34 cellular contexts compared by ENCODE assay signal in the genomic region with DNA sequence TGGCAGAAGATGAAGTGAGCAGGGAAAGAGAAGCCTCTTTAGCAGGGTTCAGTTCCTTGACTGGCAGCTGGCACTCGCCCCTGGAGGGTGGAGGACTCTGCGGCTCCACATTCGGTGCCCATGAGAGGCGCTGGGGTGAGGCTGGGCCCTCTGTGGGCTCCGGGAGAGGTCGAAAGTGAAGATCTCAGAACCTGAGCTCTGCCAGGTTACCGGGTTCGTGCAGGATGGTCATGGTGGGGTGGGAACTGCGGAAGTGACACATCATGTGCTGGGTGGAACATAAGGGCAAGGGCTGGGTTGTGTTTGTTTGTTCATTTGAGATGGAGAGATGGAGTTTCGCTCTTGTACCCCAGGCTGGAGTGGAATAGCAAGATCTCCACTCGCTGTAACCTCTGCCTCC. TPM values are rescaled to one million over a fixed set of nuclear protein-coding genes. Genes with fewer than 3 reads are reported as not detected.
"Had no signal": no experiment of that assay in that cellular context is flagged by ENCODE, and none has a peak within 500 bp of the region (broad histone marks: within the 10 kb centered on the region; RNA-seq: fewer than 3 reads in every experiment).

No MANE protein-coding gene starts in this region.

- H3K36me3 Mint-ChIP-seq: memory B cell, natural killer cell had no signal

- H3K36me3 ChIP-seq: gastroesophageal sphincter, heart left ventricle, prostate gland, right atrium auricular region, stomach, tibial artery, upper lobe of left lung, uterus had no signal

- H2AFZ ChIP-seq: hepatocyte had no signal

- H3K27ac Mint-ChIP-seq: effector memory CD8-positive, alpha-beta T cell; memory B cell; natural killer cell had no signal

- ATAC-seq: effector memory CD8-positive, alpha-beta T cell; esophagus mucosa; gastroesophageal sphincter; heart left ventricle; left lobe of liver; natural killer cell; sciatic nerve had no signal

- DNase-seq: cortex of kidney; effector memory CD8-positive, alpha-beta T cell; foreskin fibroblast; heart left ventricle; kidney; natural killer cell; nucleus accumbens; stimulated activated CD4-positive, alpha-beta T cell treated with anti-CD3 and anti-CD28 coated beads, Interleukin-12 subunit alpha, Interleukin-12 subunit beta, amount 100 ng/mL, for 4 hours; stimulated activated CD4-positive, alpha-beta T cell treated with anti-CD3 and anti-CD28 coated beads, Interleukin-1b, Interleukin-23, amount 100 ng/mL, for 48 hours; stimulated activated CD4-positive, alpha-beta T cell treated with anti-CD3 and anti-CD28 coated beads, Interleukin-4, amount 100 ng/mL, for 1 hour; stimulated activated CD8-positive, alpha-beta memory T cell treated with anti-CD3 and anti-CD28 coated beads, Interleukin-4, amount 100 ng/mL, for 48 hours; stimulated activated naive CD4-positive, alpha-beta T cell treated with Interleukin-2 at 50 U/mL for 16 hours; stomach; testis; tibial artery; uterus had no signal

- H3K79me2 ChIP-seq: hepatocyte had no signal

- H3K4me3 Mint-ChIP-seq: effector memory CD8-positive, alpha-beta T cell; memory B cell; natural killer cell; neural crest cell had no signal

- H3K4me1 ChIP-seq: gastroesophageal sphincter, heart left ventricle, prostate gland, right atrium auricular region, stomach, testis, tibial artery, upper lobe of left lung, uterus had no signal

- H3K27me3 ChIP-seq: gastroesophageal sphincter, heart left ventricle, hepatocyte, right atrium auricular region, stomach, testis, tibial artery, upper lobe of left lung, uterus had no signal

- H3K27ac ChIP-seq: epithelial cell of prostate, gastroesophageal sphincter, heart left ventricle, hepatocyte, prostate gland, right atrium auricular region, stomach, testis, tibial artery, upper lobe of left lung, uterus had no signal

- H3K9me3 ChIP-seq: gastroesophageal sphincter, heart left ventricle, prostate gland, right atrium auricular region, stomach, testis, tibial artery, upper lobe of left lung, uterus had no signal

- H3K4me1 Mint-ChIP-seq: natural killer cell, neural crest cell had no signal

- H3K4me2 ChIP-seq: hepatocyte, smooth muscle cell had no signal

- H3K9me3 Mint-ChIP-seq: effector memory CD8-positive, alpha-beta T cell; memory B cell; natural killer cell; neural crest cell had no signal

- H3K4me3 ChIP-seq: gastroesophageal sphincter, heart left ventricle, hepatocyte, lung, prostate gland, right atrium auricular region, smooth muscle cell, stomach, testis, tibial artery, upper lobe of left lung, uterus had no signal

RNA-seq across cellular contexts. Expression of gene TRIM61, which starts 44.2 kb away (rescaled TPM):
- total RNA-seq: dermis microvascular lymphatic vessel endothelial cell, esophagus mucosa, hepatocyte, osteocyte, smooth muscle cell had no signal
- polyA plus RNA-seq: hepatocyte, smooth muscle cell had no signal

RNA-seq across cellular contexts. Expression of gene APELA, which starts 56.3 kb away (rescaled TPM):
- total RNA-seq: dermis microvascular lymphatic vessel endothelial cell, esophagus mucosa, gastroesophageal sphincter, heart left ventricle, left lobe of liver, lung, mononuclear cell, natural killer cell, osteocyte, right atrium auricular region, sciatic nerve, subcutaneous adipose tissue, testis had no signal
- polyA plus RNA-seq: heart left ventricle, liver, smooth muscle cell had no signal
